ENCODE assay signal across 30 cellular contexts in genomic region chr19:3220576-3220975, GRCh38. TPM values are rescaled to one million over a fixed set of nuclear protein-coding genes. Genes with fewer than 3 reads are reported as not detected.
"Had no signal": no experiment of that assay in that cellular context is flagged by ENCODE, and none has a peak within 500 bp of the region (broad histone marks: within the 10 kb centered on the region; RNA-seq: fewer than 3 reads in every experiment).

No MANE protein-coding gene starts in this region.

- H3K27me3 ChIP-seq: ovary had no signal

- H3K4me3 ChIP-seq: left lung, lower lobe of right lung, ovary, right atrium auricular region, right lobe of liver, smooth muscle cell, tibial nerve, vagina had no signal

- DNase-seq: hippocampal formation; kidney glomerular epithelial cell; left colon; left lung; lower lobe of right lung; mammary epithelial cell; mesenchymal stem cell; naive thymus-derived CD8-positive, alpha-beta T cell; ovary; right lobe of liver; stimulated activated CD4-positive, alpha-beta T cell treated with anti-CD3 and anti-CD28 coated beads, Interleukin-1b, Interleukin-23, amount 100 ng/mL, for 48 hours; stimulated activated CD4-positive, alpha-beta T cell treated with anti-CD3 and anti-CD28 coated beads, Interleukin-2, amount 100 ng/mL, for 48 hours; stimulated activated CD4-positive, alpha-beta T cell treated with anti-CD3 and anti-CD28 coated beads, Interleukin-4, amount 100 ng/mL, for 4 hours; stimulated activated CD8-positive, alpha-beta memory T cell treated with anti-CD3 and anti-CD28 coated beads, Interleukin-4, amount 100 ng/mL, for 48 hours; stimulated activated naive CD4-positive, alpha-beta T cell treated with Interleukin-2 at 50 U/mL for 16 hours; stimulated activated naive CD8-positive, alpha-beta T cell treated with anti-CD3 and anti-CD28 coated beads, Interleukin-15, amount 100 ng/mL, for 72 hours; substantia nigra had no signal

- FAIRE-seq: keratinocyte had no signal

- H3K36me3 Mint-ChIP-seq: naive thymus-derived CD8-positive, alpha-beta T cell; stimulated activated memory B cell treated with anti-CD40 and anti-IgM and Interleukin-4, amounts not matched to agents 10 μg/mL and 1 μg/mL and 100 μg/mL, for 72 hours; type B pancreatic cell had no signal

- ATAC-seq: left colon; left lung; lower lobe of right lung; naive thymus-derived CD8-positive, alpha-beta T cell; stimulated activated memory B cell treated with anti-CD40 and anti-IgM and Interleukin-4, amounts not matched to agents 10 μg/mL and 1 μg/mL and 100 μg/mL, for 72 hours; stimulated activated naive CD8-positive, alpha-beta T cell treated with anti-CD3 and anti-CD28 coated beads, Interleukin-15, amount 100 ng/mL, for 72 hours had no signal

- H3K27ac ChIP-seq: left lung, lower lobe of right lung, ovary, right atrium auricular region, right lobe of liver, tibial nerve, vagina had no signal

- H3K27ac Mint-ChIP-seq: naive thymus-derived CD8-positive, alpha-beta T cell; nephron; progenitor cell of endocrine pancreas; stimulated activated memory B cell treated with anti-CD40 and anti-IgM and Interleukin-4, amounts not matched to agents 10 μg/mL and 1 μg/mL and 100 μg/mL, for 72 hours; stimulated activated naive CD8-positive, alpha-beta T cell treated with anti-CD3 and anti-CD28 coated beads, Interleukin-15, amount 100 ng/mL, for 72 hours; type B pancreatic cell had no signal

- H3K4me1 ChIP-seq: right lobe of liver had no signal

- H3K4me2 ChIP-seq: smooth muscle cell had no signal

- H3K9me3 ChIP-seq: left lung, lower lobe of right lung, ovary, right atrium auricular region, right lobe of liver, tibial nerve, vagina had no signal

- H3K4me1 Mint-ChIP-seq: naive thymus-derived CD8-positive, alpha-beta T cell; nephron; stimulated activated memory B cell treated with anti-CD40 and anti-IgM and Interleukin-4, amounts not matched to agents 10 μg/mL and 1 μg/mL and 100 μg/mL, for 72 hours; stimulated activated naive CD8-positive, alpha-beta T cell treated with anti-CD3 and anti-CD28 coated beads, Interleukin-15, amount 100 ng/mL, for 72 hours had no signal

- H3K4me3 Mint-ChIP-seq: naive thymus-derived CD8-positive, alpha-beta T cell; nephron; stimulated activated memory B cell treated with anti-CD40 and anti-IgM and Interleukin-4, amounts not matched to agents 10 μg/mL and 1 μg/mL and 100 μg/mL, for 72 hours; stimulated activated naive CD8-positive, alpha-beta T cell treated with anti-CD3 and anti-CD28 coated beads, Interleukin-15, amount 100 ng/mL, for 72 hours; type B pancreatic cell had no signal

- H3K9me3 Mint-ChIP-seq: naive thymus-derived CD8-positive, alpha-beta T cell; nephron; stimulated activated memory B cell treated with anti-CD40 and anti-IgM and Interleukin-4, amounts not matched to agents 10 μg/mL and 1 μg/mL and 100 μg/mL, for 72 hours; stimulated activated naive CD8-positive, alpha-beta T cell treated with anti-CD3 and anti-CD28 coated beads, Interleukin-15, amount 100 ng/mL, for 72 hours; type B pancreatic cell had no signal

- H3K36me3 ChIP-seq: left lung, lower lobe of right lung, ovary, right atrium auricular region, right lobe of liver, vagina had no signal

RNA-seq across cellular contexts. Expression of gene CELF5, which starts 3.9 kb away (rescaled TPM):
- total RNA-seq: lower lobe of right lung, omental fat pad, pulmonary artery endothelial cell, skeletal muscle tissue, smooth muscle cell, tibial nerve, vagina had no signal
- polyA plus RNA-seq: naive thymus-derived CD8-positive, alpha-beta T cell had no signal

RNA-seq across cellular contexts. Expression of gene S1PR4, which starts 42.0 kb away (rescaled TPM):
- total RNA-seq: progenitor cell of endocrine pancreas, smooth muscle cell, temporal lobe, vagina had no signal
- polyA plus RNA-seq: smooth muscle cell had no signal
